15 cellular contexts compared by ENCODE assay signal in the genomic region with DNA sequence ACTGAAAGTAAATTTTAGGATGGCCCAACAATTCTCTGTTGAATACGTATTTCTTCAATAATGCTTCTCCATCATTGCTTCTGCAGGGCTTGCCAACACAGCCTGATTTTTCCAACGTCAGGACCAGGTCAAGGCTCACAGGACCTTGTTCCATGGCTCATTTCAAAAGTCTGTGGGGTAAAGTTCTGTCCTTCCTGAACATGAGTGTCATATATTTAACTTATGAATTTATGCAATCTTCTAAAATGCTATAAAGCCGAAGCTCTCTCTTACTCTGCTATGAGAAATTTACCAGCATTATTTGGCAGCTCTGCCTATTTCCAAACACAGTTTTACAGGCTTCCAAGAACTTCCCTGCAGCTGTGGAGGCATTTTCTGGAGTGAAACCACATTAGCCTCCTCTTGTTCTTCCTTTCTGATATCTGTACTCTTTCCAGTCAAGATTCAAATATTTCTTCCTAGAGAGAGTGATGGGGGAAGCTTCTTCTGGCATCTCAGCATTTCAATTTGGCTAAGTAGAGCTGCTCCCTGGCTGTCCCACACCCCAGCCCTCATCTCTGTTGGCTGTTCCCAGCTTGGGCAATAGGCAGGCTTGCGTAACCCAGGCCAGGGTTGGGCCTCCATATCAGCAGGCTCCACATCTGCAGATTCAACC. TPM values are rescaled to one million over a fixed set of nuclear protein-coding genes. Genes with fewer than 3 reads are reported as not detected.
DNase-seq lines count a peak whose midpoint lies in the region; ATAC-seq and TF ChIP-seq lines count a peak whose summit lies in the region.
"Had no signal": no experiment of that assay in that cellular context is flagged by ENCODE, and none has a peak within 500 bp of the region (broad histone marks: within the 10 kb centered on the region; RNA-seq: fewer than 3 reads in every experiment).

No MANE protein-coding gene starts in this region.

- H3K9me3 Mint-ChIP-seq in MCF 10A (ENCODE audit: unreplicated experiment): no peaks in the 10 kb centered on the region
- H3K9me3 Mint-ChIP-seq in activated T-helper 2 cell treated with anti-CD3 and anti-CD28 coated beads, Interferon-gamma antibody, Interleukin-2, Interleukin-4, amounts not matched to agents 10 μg/mL and 5 μg/mL and 100 μg/mL, durations not matched to agents 14 hours and 24 hours and 36 hours: no peaks in the 10 kb centered on the region
- H3K9me3 Mint-ChIP-seq: activated naive CD8-positive, alpha-beta T cell treated with anti-CD3 and anti-CD28 coated beads, Interleukin-2, amount 50 U/mL, for 24 hours had no signal

- TF ChIP-seq CTCF in MCF 10A (IDR thresholded peaks at IDR 0.05; ENCODE audit: unreplicated experiment): no peak
- TF ChIP-seq CTCF in breast epithelium (IDR thresholded peaks at IDR 0.05): no peak
- no peak for TF ChIP-seq CTCF in lung (IDR thresholded peaks at IDR 0.05; ENCODE audit: control extremely low read depth, extremely low read depth)

- ATAC-seq in esophagus mucosa (peak; percentile 56), lung (ENCODE audit: insufficient read depth, low FRiP score) (peak; percentile 20), aorta (ENCODE audit: low FRiP score) (peak; percentile 82), HG03442 (IDR thresholded peaks at IDR 0.05; ENCODE audit: unreplicated experiment) (no peak)
- ATAC-seq: activated naive CD8-positive, alpha-beta T cell treated with anti-CD3 and anti-CD28 coated beads, Interleukin-2, amount 50 U/mL, for 24 hours had no signal

- no peak overlapping the region for H3K4me3 ChIP-seq in breast epithelium
- no peak overlapping the region for H3K4me3 ChIP-seq in lung
- no peak overlapping the region for H3K4me3 ChIP-seq in aorta (ENCODE audit: low read length in 2 of 2)

- CTCF ChIA-PET in MCF 10A (lab: Yijun Ruan, JAX): interaction anchor here (0.8 to 1.4 kb wide), 4 partner anchors 25 to 50 kb away, joined by 3 read pairs; no protein-coding TSS in a partner anchor

- DNase-seq in MCF 10A (ENCODE audit: unreplicated experiment): peak; percentile 72
- no peak for DNase-seq in breast epithelium (ENCODE audit: low spot score in 2 of 2)
- peak; percentile 81 for DNase-seq in lung (ENCODE audit: low spot score)
- DNase-seq in aorta: peak; percentile 64 to 81
- no peak for DNase-seq in Ammon's horn (ENCODE audit: low spot score)
- no peak for DNase-seq in activated T-helper 2 cell treated with anti-CD3 and anti-CD28 coated beads, Interferon-gamma antibody, Interleukin-2, Interleukin-4, amounts not matched to agents 10 μg/mL and 5 μg/mL and 100 μg/mL, durations not matched to agents 14 hours and 24 hours and 36 hours (ENCODE audit: low spot score)
- DNase-seq: activated naive CD8-positive, alpha-beta T cell treated with anti-CD3 and anti-CD28 coated beads, Interleukin-2, amount 50 U/mL, for 24 hours; EL; kidney; NCI-H748 treated with DMSO at 0.1 percent for 48 hours had no signal

- intact Hi-C loops in MCF 10A (cut with micrococcal nuclease): no loop called here
- intact Hi-C loops in breast epithelium (cut with DNase I; ENCODE audit: low total_unique reads): no loop called here
- intact Hi-C loops in aorta (cut with DNase I): no loop called here
- intact Hi-C loops in activated T-helper 2 cell treated with anti-CD3 and anti-CD28 coated beads, Interferon-gamma antibody, Interleukin-2, Interleukin-4, amounts not matched to agents 10 μg/mL and 5 μg/mL and 100 μg/mL, durations not matched to agents 14 hours and 24 hours and 36 hours (cut with micrococcal nuclease): no loop called here

- no peaks in the 10 kb centered on the region for H3K36me3 ChIP-seq in breast epithelium
- no peaks in the 10 kb centered on the region for H3K36me3 ChIP-seq in lung (ENCODE audit: control insufficient read depth in 2 of 2, insufficient read depth in 2 of 2, low read length in 2 of 2)
- no peaks in the 10 kb centered on the region for H3K36me3 ChIP-seq in aorta (ENCODE audit: control insufficient read depth in 1 of 2, insufficient read depth in 2 of 2, low read length in 1 of 2)

- H3K4me1 ChIP-seq in breast epithelium: no peaks in the 10 kb centered on the region
- H3K4me1 ChIP-seq in lung (ENCODE audit: control insufficient read depth in 2 of 2, insufficient read depth in 2 of 2, low read length in 2 of 2): peaks cover 2 to 4% of the 10 kb centered on the region in 2 donors
- no peaks in the 10 kb centered on the region for H3K4me1 ChIP-seq in aorta (ENCODE audit: control insufficient read depth in 1 of 2, insufficient read depth in 2 of 2, low read length in 2 of 2)

- no peak overlapping the region for H3K4me3 Mint-ChIP-seq in MCF 10A (ENCODE audit: unreplicated experiment)
- no peak overlapping the region for H3K4me3 Mint-ChIP-seq in activated T-helper 2 cell treated with anti-CD3 and anti-CD28 coated beads, Interferon-gamma antibody, Interleukin-2, Interleukin-4, amounts not matched to agents 10 μg/mL and 5 μg/mL and 100 μg/mL, durations not matched to agents 14 hours and 24 hours and 36 hours (ENCODE audit: low read depth)
- H3K4me3 Mint-ChIP-seq: activated naive CD8-positive, alpha-beta T cell treated with anti-CD3 and anti-CD28 coated beads, Interleukin-2, amount 50 U/mL, for 24 hours; type B pancreatic cell had no signal

- H3K27me3 Mint-ChIP-seq in MCF 10A (ENCODE audit: insufficient read depth, unreplicated experiment): peaks cover 16% of the 10 kb centered on the region
- peaks cover 37% of the 10 kb centered on the region for H3K27me3 Mint-ChIP-seq in activated T-helper 2 cell treated with anti-CD3 and anti-CD28 coated beads, Interferon-gamma antibody, Interleukin-2, Interleukin-4, amounts not matched to agents 10 μg/mL and 5 μg/mL and 100 μg/mL, durations not matched to agents 14 hours and 24 hours and 36 hours (ENCODE audit: low read depth)
- H3K27me3 Mint-ChIP-seq: type B pancreatic cell had no signal

- POLR2A ChIA-PET in MCF 10A (lab: Yijun Ruan, JAX): interaction anchor here (1.2 kb wide), 1 partner anchor 203 kb away, joined by 3 read pairs; no protein-coding TSS in a partner anchor

- 43 to 49% methylated on average over 4 of the region's 4 CpGs for WGBS in lung, 2 donors
- 75 to 76% methylated on average over 4 of the region's 4 CpGs for WGBS in aorta, 2 donors

- no peaks in the 10 kb centered on the region for H3K9me3 ChIP-seq in breast epithelium
- H3K9me3 ChIP-seq in lung (ENCODE audit: control insufficient read depth in 2 of 2, insufficient read depth in 1 of 2, low read length in 1 of 2): no peaks in the 10 kb centered on the region
- H3K9me3 ChIP-seq in aorta (ENCODE audit: control insufficient read depth, low read length): no peaks in the 10 kb centered on the region

- BruUV-seq in MCF 10A (replicated peaks; lab: Mats Ljungman, UMichigan): no TSS peak

- H3K36me3 Mint-ChIP-seq in MCF 10A (ENCODE audit: insufficient read depth, unreplicated experiment): no peaks in the 10 kb centered on the region
- H3K36me3 Mint-ChIP-seq in activated T-helper 2 cell treated with anti-CD3 and anti-CD28 coated beads, Interferon-gamma antibody, Interleukin-2, Interleukin-4, amounts not matched to agents 10 μg/mL and 5 μg/mL and 100 μg/mL, durations not matched to agents 14 hours and 24 hours and 36 hours (ENCODE audit: low read depth): no peaks in the 10 kb centered on the region
- H3K36me3 Mint-ChIP-seq: type B pancreatic cell had no signal

- H3K4me1 Mint-ChIP-seq in MCF 10A (ENCODE audit: insufficient read depth, unreplicated experiment): peaks cover 30% of the 10 kb centered on the region
- peaks cover 30% of the 10 kb centered on the region for H3K4me1 Mint-ChIP-seq in activated T-helper 2 cell treated with anti-CD3 and anti-CD28 coated beads, Interferon-gamma antibody, Interleukin-2, Interleukin-4, amounts not matched to agents 10 μg/mL and 5 μg/mL and 100 μg/mL, durations not matched to agents 14 hours and 24 hours and 36 hours (ENCODE audit: low read depth)

- no peak overlapping the region for H3K27ac ChIP-seq in breast epithelium
- no peak overlapping the region for H3K27ac ChIP-seq in lung (ENCODE audit: low read depth in 1 of 2, low read length in 1 of 2)
- H3K27ac ChIP-seq in aorta (ENCODE audit: low read depth in 1 of 2, low read length in 2 of 2): no peak overlapping the region

- H3K27me3 ChIP-seq in breast epithelium (no peaks in the 10 kb centered on the region), lung (ENCODE audit: control insufficient read depth, insufficient read depth) (no peaks in the 10 kb centered on the region), aorta (ENCODE audit: control insufficient read depth in 1 of 2, insufficient read depth in 2 of 2, low read length in 1 of 2) (no peaks in the 10 kb centered on the region)

- no peak for TF ChIP-seq POLR2A in breast epithelium (IDR thresholded peaks at IDR 0.05)

- H3K27ac Mint-ChIP-seq in MCF 10A (ENCODE audit: low read depth, unreplicated experiment): no peak overlapping the region
- no peak overlapping the region for H3K27ac Mint-ChIP-seq in activated T-helper 2 cell treated with anti-CD3 and anti-CD28 coated beads, Interferon-gamma antibody, Interleukin-2, Interleukin-4, amounts not matched to agents 10 μg/mL and 5 μg/mL and 100 μg/mL, durations not matched to agents 14 hours and 24 hours and 36 hours

RNA-seq across cellular contexts. Expression of gene HMGCS2, which starts 15.5 kb away (rescaled TPM):
- total RNA-seq in MCF 10A (2022): not detected in 2 replicates
- 100 to 1,000 TPM in 1 of 3 donors, 10 to 100 TPM in 1, under 1 TPM in 1; 0.16 to 142 (median 23.0) TPM for total RNA-seq in breast epithelium
- 0.76 TPM for total RNA-seq in esophagus mucosa
- under 1 TPM; 0.28 to 0.52 TPM for total RNA-seq in lung
- polyA plus RNA-seq in lung: 1 to 10 TPM in 1 of 2 donors, not detected in 1; 4.2 TPM
- total RNA-seq in aorta: not detected
- 1 to 10 TPM; 1.1 to 9.8 TPM for polyA plus RNA-seq in aorta
- total RNA-seq in activated T-helper 2 cell treated with anti-CD3 and anti-CD28 coated beads, Interferon-gamma antibody, Interleukin-2, Interleukin-4, amounts not matched to agents 10 μg/mL and 5 μg/mL and 100 μg/mL, durations not matched to agents 14 hours and 24 hours and 36 hours: not detected in 2 replicates
- total RNA-seq: activated CD8-positive, alpha-beta memory T cell treated with anti-CD3 and anti-CD28 coated beads for 36 hours; osteocyte had no signal

RNA-seq across cellular contexts. Expression of gene REG4, which starts 27.0 kb away (rescaled TPM):
- total RNA-seq in MCF 10A (2022): not detected in 2 replicates
- not detected for total RNA-seq in breast epithelium
- not detected for total RNA-seq in esophagus mucosa
- total RNA-seq in lung: not detected
- under 1 TPM in 1 of 2 donors, not detected in 1; 0.08 TPM for polyA plus RNA-seq in lung
- total RNA-seq in aorta: not detected
- polyA plus RNA-seq in aorta: 10 to 100 TPM in 1 of 2 donors, not detected in 1; 20.7 TPM
- 0.18 TPM in 1 of 2 replicates, not detected in the other for total RNA-seq in activated T-helper 2 cell treated with anti-CD3 and anti-CD28 coated beads, Interferon-gamma antibody, Interleukin-2, Interleukin-4, amounts not matched to agents 10 μg/mL and 5 μg/mL and 100 μg/mL, durations not matched to agents 14 hours and 24 hours and 36 hours
- total RNA-seq: kidney, osteocyte had no signal

Comparison
In these comparisons a context has a peak if more than half of its experiments do, and no peak if none do; other contexts are left out.
1. DNase-seq: peak in MCF 10A (single experiment), lung (single experiment) and aorta (2 of 2); none in breast epithelium (0 of 2), Ammon's horn (single experiment) and activated T-helper 2 cell treated with anti-CD3 and anti-CD28 coated beads, Interferon-gamma antibody, Interleukin-2, Interleukin-4, amounts not matched to agents 10 μg/mL and 5 μg/mL and 100 μg/mL, durations not matched to agents 14 hours and 24 hours and 36 hours (single experiment).